ENCODE assay signal across 2 cellular contexts in genomic region chr7:76421097-76421496, GRCh38.
TF ChIP-seq lines count a peak whose summit lies in the region.

No MANE protein-coding gene starts in this region.

TF ChIP-seq in A549, 52 proteins besides CTCF, POLR2A, EP300 and RAD21:
- TF ChIP-seq CEBPB (IDR thresholded peaks at IDR 0.05): 0 out of 4 replicates have a peak, but pooled peaks of 1 of the 2 experiments have one; percentile 17
- TF ChIP-seq MAX (IDR thresholded peaks at IDR 0.05): peak; percentile 74
- peak; percentile 14 for TF ChIP-seq MAFK (IDR thresholded peaks at IDR 0.05; ENCODE audit: partially characterized antibody)
- peak; percentile 8; the same call in 1 of the 2 replicates for TF ChIP-seq GATA3 (IDR thresholded peaks at IDR 0.05; ENCODE audit: borderline replicate concordance)
- peak; percentile 59 for TF ChIP-seq JUNB (IDR thresholded peaks at IDR 0.05)
- TF ChIP-seq JUN (IDR thresholded peaks at IDR 0.05): peak in 1 of 2 experiments; percentile 56; a peak in 2 of 5 replicates
- peak; percentile 58 for TF ChIP-seq FOSL2 (IDR thresholded peaks at IDR 0.05)
- peak; percentile 96 for TF ChIP-seq FOSL2 (CRISPR knock-in tag; IDR thresholded peaks at IDR 0.05)

TF ChIP-seq in IMR-90, 13 proteins besides CTCF, POLR2A, EP300 and RAD21:
- TF ChIP-seq USF2 (IDR thresholded peaks at IDR 0.05; ENCODE audit: low read depth, low read length) (peak; percentile 41; the same call in 1 of the 2 replicates), BHLHE40 (IDR thresholded peaks at IDR 0.05; ENCODE audit: low read depth, low read length) (peak; percentile 29; the same call in 1 of the 2 replicates), FOS (IDR thresholded peaks at IDR 0.05; ENCODE audit: low read depth, low read length) (peak; percentile 89)
